24 cellular contexts compared by ENCODE assay signal in genomic region chr7:102085223-102085772, GRCh38.
"Had no signal": no experiment of that assay in that cellular context is flagged by ENCODE, and none has a peak within 500 bp of the region (broad histone marks: within the 10 kb centered on the region; RNA-seq: fewer than 3 reads in every experiment).

No MANE protein-coding gene starts in this region.

- H3K27me3 Mint-ChIP-seq: natural killer cell treated with Interleukin-12 subunit alpha and Interleukin-12 subunit beta and Interleukin-15 and Interleukin-18, amount 100 ng/mL, for 72 hours; stimulated activated naive B cell treated with anti-CD40 and anti-IgM and Interleukin-4, amounts not matched to agents 10 μg/mL and 1 μg/mL and 100 μg/mL, for 72 hours had no signal

- H3K4me1 ChIP-seq: breast epithelium, upper lobe of right lung had no signal

- H3K9me3 Mint-ChIP-seq: natural killer cell treated with Interleukin-12 subunit alpha and Interleukin-12 subunit beta and Interleukin-15 and Interleukin-18, amount 100 ng/mL, for 72 hours had no signal

- H3K27me3 ChIP-seq: breast epithelium, heart right ventricle, neutrophil, spleen, upper lobe of right lung had no signal

- DNase-seq: activated CD4-positive, alpha-beta T cell treated with anti-CD3 and anti-CD28 coated beads, Interleukin-2, amount 50 U/mL, for 1 hour; activated CD4-positive, CD25-positive, alpha-beta regulatory T cell treated with anti-CD3 and anti-CD28 coated beads, Interleukin-2, amount 50 U/mL, for 72 hours; activated CD8-positive, alpha-beta memory T cell treated with anti-CD3 and anti-CD28 coated beads for 24 hours; activated CD8-positive, alpha-beta memory T cell treated with anti-CD3 and anti-CD28 coated beads, Interleukin-2, amount 50 U/mL, for 48 hours; activated effector memory CD4-positive, alpha-beta T cell treated with Interleukin-2 at 50 U/mL for 16 hours; activated naive CD4-positive, alpha-beta T cell treated with anti-CD3 and anti-CD28 coated beads, Interleukin-2, amount 50 U/mL, for 16 hours; activated T-cell treated with anti-CD3 and anti-CD28 coated beads, Interleukin-2, amount 50 U/mL, for 48 hours; cortex of kidney; heart right ventricle; mesenchymal stem cell; retina; stimulated activated CD4-positive, alpha-beta T cell treated with anti-CD3 and anti-CD28 coated beads, Interleukin-4, amount 100 ng/mL, for 4 hours; stimulated activated naive B cell treated with anti-CD40 and anti-IgM and Interleukin-4, amounts not matched to agents 10 μg/mL and 1 μg/mL and 100 μg/mL, for 72 hours; T-helper 1 cell; T1000; upper lobe of right lung had no signal

- H3K27ac ChIP-seq: breast epithelium, heart right ventricle, neutrophil, spleen, thoracic aorta, upper lobe of right lung, VCaP had no signal

- H3K36me3 ChIP-seq: breast epithelium, thoracic aorta, upper lobe of right lung had no signal

- H3K4me3 ChIP-seq: breast epithelium, heart right ventricle, spleen, thoracic aorta, upper lobe of right lung had no signal

- H3K9me3 ChIP-seq: upper lobe of right lung had no signal

- FAIRE-seq: astrocyte had no signal

- H3K4me3 Mint-ChIP-seq: natural killer cell treated with Interleukin-12 subunit alpha and Interleukin-12 subunit beta and Interleukin-15 and Interleukin-18, amount 100 ng/mL, for 72 hours; stimulated activated naive B cell treated with anti-CD40 and anti-IgM and Interleukin-4, amounts not matched to agents 10 μg/mL and 1 μg/mL and 100 μg/mL, for 72 hours had no signal

- H3K27ac Mint-ChIP-seq: natural killer cell treated with Interleukin-12 subunit alpha and Interleukin-12 subunit beta and Interleukin-15 and Interleukin-18, amount 100 ng/mL, for 72 hours; stimulated activated naive B cell treated with anti-CD40 and anti-IgM and Interleukin-4, amounts not matched to agents 10 μg/mL and 1 μg/mL and 100 μg/mL, for 72 hours had no signal

- ATAC-seq: esophagus mucosa; heart right ventricle; natural killer cell treated with Interleukin-12 subunit alpha and Interleukin-12 subunit beta and Interleukin-15 and Interleukin-18, amount 100 ng/mL, for 72 hours; stimulated activated naive B cell treated with anti-CD40 and anti-IgM and Interleukin-4, amounts not matched to agents 10 μg/mL and 1 μg/mL and 100 μg/mL, for 72 hours; upper lobe of right lung had no signal
